ENCODE assay signal across 8 cellular contexts in the genomic region with DNA sequence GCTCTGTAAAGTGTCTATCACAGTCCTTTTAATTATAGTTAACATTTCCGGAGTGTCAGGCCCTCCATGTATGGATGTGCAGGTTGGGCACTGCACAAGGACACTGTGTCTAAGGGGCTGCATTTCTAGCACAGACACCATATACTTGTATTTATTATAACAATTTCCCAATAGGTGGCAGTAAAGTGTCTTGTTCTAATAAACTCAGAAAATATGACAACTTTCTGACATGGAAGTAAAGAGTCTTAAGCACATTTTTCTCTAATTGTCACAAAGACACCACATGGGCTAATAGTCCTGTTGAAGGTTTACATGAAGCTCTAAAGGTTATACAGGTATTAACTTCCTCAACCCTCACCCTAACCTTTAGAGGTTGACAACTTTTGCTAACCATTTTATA.
DNase-seq lines count a peak whose midpoint lies in the region; ATAC-seq, FAIRE-seq and TF ChIP-seq lines count a peak whose summit lies in the region.

No MANE protein-coding gene starts in this region.

- H3K36me3 Mint-ChIP-seq in activated CD8-positive, alpha-beta T cell treated with anti-CD3 and anti-CD28 coated beads for 36 hours (ENCODE audit: low read depth) = no peaks in the 10 kb centered on the region
- H3K36me3 Mint-ChIP-seq in activated CD8-positive, alpha-beta T cell treated with anti-CD3 and anti-CD28 coated beads, Interleukin-2, amount 10 ng/mL, durations not matched to agents 7 days and 5 days (ENCODE audit: low read depth) = no peaks in the 10 kb centered on the region

- peaks cover 2% of the 10 kb centered on the region for H3K4me1 Mint-ChIP-seq in activated CD8-positive, alpha-beta T cell treated with anti-CD3 and anti-CD28 coated beads for 36 hours (ENCODE audit: low read depth)
- H3K4me1 Mint-ChIP-seq in activated CD8-positive, alpha-beta T cell treated with anti-CD3 and anti-CD28 coated beads, Interleukin-2, amount 10 ng/mL, durations not matched to agents 7 days and 5 days (ENCODE audit: low read depth) = peaks cover 3% of the 10 kb centered on the region

- H3K4me2 ChIP-seq in endothelial cell of umbilical vein (ENCODE audit: insufficient read depth, low read length) = no peak overlapping the region

- dilution Hi-C loops in endothelial cell of umbilical vein (cut with MboI; ENCODE audit: extremely low pct_ligation_motif_present, low sequenced_read_pairs) = no loop called here

- H2AFZ ChIP-seq in endothelial cell of umbilical vein (ENCODE audit: low read depth, low read length) = no peak overlapping the region

- H4K20me1 ChIP-seq in endothelial cell of umbilical vein (replicated peaks; ENCODE audit: control insufficient read depth, extremely low read depth, insufficient read depth, low read length) = no peaks in the 10 kb centered on the region

- POLR2A ChIA-PET in activated CD8-positive, alpha-beta T cell treated with anti-CD3 and anti-CD28 coated beads for 36 hours (lab: Charles Lee) = no interaction called here
- POLR2A ChIA-PET in activated CD8-positive, alpha-beta T cell treated with anti-CD3 and anti-CD28 coated beads, Interleukin-2, amount 10 ng/mL, durations not matched to agents 7 days and 5 days (lab: Charles Lee) = no interaction called here
- POLR2A ChIA-PET in endothelial cell of umbilical vein (lab: Charles Lee) = no interaction called here

- H3K9me3 ChIP-seq in endothelial cell of umbilical vein (replicated peaks; ENCODE audit: control insufficient read depth, insufficient read depth, low read length) (no peaks in the 10 kb centered on the region), testis (no peaks in the 10 kb centered on the region), BE2C (no peaks in the 10 kb centered on the region)

- TF ChIP-seq POLR2A in endothelial cell of umbilical vein (IDR thresholded peaks at IDR 0.05; ENCODE audit: low read depth, low read length) = no peak
- TF ChIP-seq POLR2A in testis (IDR thresholded peaks at IDR 0.05) = no peak

- DNase-seq in activated CD8-positive, alpha-beta T cell treated with anti-CD3 and anti-CD28 coated beads for 36 hours = no peak
- no peak for DNase-seq in activated CD8-positive, alpha-beta T cell treated with anti-CD3 and anti-CD28 coated beads, Interleukin-2, amount 10 ng/mL, durations not matched to agents 7 days and 5 days
- DNase-seq in NCI-H460 (ENCODE audit: extremely low read depth, low read depth) = peak; percentile 36
- peak; percentile 42 for DNase-seq in endothelial cell of umbilical vein (ENCODE audit: low read depth, low spot score)
- peak; percentile 3 for DNase-seq in testis
- no peak for DNase-seq in activated CD4-positive, alpha-beta T cell treated with anti-CD3 and anti-CD28 coated beads, Interleukin-2, amount 50 U/mL, for 1 hour
- no peak for DNase-seq in BE2C
- no peak for DNase-seq in activated gamma-delta T cell treated with Interleukin-2 at 50 U/mL for 16 hours

- H3K36me3 ChIP-seq in endothelial cell of umbilical vein (ENCODE audit: control insufficient read depth in 2 of 2, extremely low read depth in 1 of 2, insufficient read depth in 2 of 2, low read length in 2 of 2) = peaks cover 0 to 20% of the 10 kb centered on the region in 2 experiments
- no peaks in the 10 kb centered on the region for H3K36me3 ChIP-seq in testis (ENCODE audit: low read depth, missing control alignments)
- H3K36me3 ChIP-seq in BE2C = no peaks in the 10 kb centered on the region

- peaks cover 4% of the 10 kb centered on the region for H3K27me3 Mint-ChIP-seq in activated CD8-positive, alpha-beta T cell treated with anti-CD3 and anti-CD28 coated beads for 36 hours
- peaks cover 9% of the 10 kb centered on the region for H3K27me3 Mint-ChIP-seq in activated CD8-positive, alpha-beta T cell treated with anti-CD3 and anti-CD28 coated beads, Interleukin-2, amount 10 ng/mL, durations not matched to agents 7 days and 5 days (ENCODE audit: low read depth)

- no peak overlapping the region for H3K4me3 Mint-ChIP-seq in activated CD8-positive, alpha-beta T cell treated with anti-CD3 and anti-CD28 coated beads for 36 hours
- H3K4me3 Mint-ChIP-seq in activated CD8-positive, alpha-beta T cell treated with anti-CD3 and anti-CD28 coated beads, Interleukin-2, amount 10 ng/mL, durations not matched to agents 7 days and 5 days = no peak overlapping the region

- no TSS peak for BruUV-seq in endothelial cell of umbilical vein (replicated peaks; lab: Mats Ljungman, UMichigan)

- no peaks in the 10 kb centered on the region for H3K79me2 ChIP-seq in endothelial cell of umbilical vein (ENCODE audit: control insufficient read depth, insufficient read depth, low read length)

- no peaks in the 10 kb centered on the region for H3K27me3 ChIP-seq in endothelial cell of umbilical vein (ENCODE audit: control insufficient read depth in 2 of 2, insufficient read depth in 2 of 2, low read length in 2 of 2)
- no peaks in the 10 kb centered on the region for H3K27me3 ChIP-seq in testis
- H3K27me3 ChIP-seq in BE2C = no peaks in the 10 kb centered on the region

- no peaks in the 10 kb centered on the region for H3K9me3 Mint-ChIP-seq in activated CD8-positive, alpha-beta T cell treated with anti-CD3 and anti-CD28 coated beads for 36 hours
- no peaks in the 10 kb centered on the region for H3K9me3 Mint-ChIP-seq in activated CD8-positive, alpha-beta T cell treated with anti-CD3 and anti-CD28 coated beads, Interleukin-2, amount 10 ng/mL, durations not matched to agents 7 days and 5 days (ENCODE audit: insufficient read depth)

- H3K4me1 ChIP-seq in endothelial cell of umbilical vein (ENCODE audit: control insufficient read depth, extremely low read depth, insufficient read depth, low read length) (peaks cover 32% of the 10 kb centered on the region), testis (peaks cover 7% of the 10 kb centered on the region), BE2C (no peaks in the 10 kb centered on the region)

- CTCF ChIA-PET in activated CD8-positive, alpha-beta T cell treated with anti-CD3 and anti-CD28 coated beads for 36 hours (lab: Charles Lee) = interaction anchor here (0.7 to 1.3 kb wide), 5 partner anchors 12 to 540 kb away, joined by 3 read pairs; no protein-coding TSS in a partner anchor
- CTCF ChIA-PET in activated CD8-positive, alpha-beta T cell treated with anti-CD3 and anti-CD28 coated beads, Interleukin-2, amount 10 ng/mL, durations not matched to agents 7 days and 5 days (lab: Charles Lee) = interaction anchor here (0.6 to 1.7 kb wide), 2 partner anchors 15 to 188 kb away, joined by 3 to 5 read pairs; no protein-coding TSS in a partner anchor
- CTCF ChIA-PET in endothelial cell of umbilical vein (lab: Charles Lee) = interaction anchor here (0.6 to 3.8 kb wide), 9 partner anchors 11 to 540 kb away, joined by 3 to 52 read pairs (median 3); no protein-coding TSS in a partner anchor

- no peak overlapping the region for H3K27ac Mint-ChIP-seq in activated CD8-positive, alpha-beta T cell treated with anti-CD3 and anti-CD28 coated beads for 36 hours
- H3K27ac Mint-ChIP-seq in activated CD8-positive, alpha-beta T cell treated with anti-CD3 and anti-CD28 coated beads, Interleukin-2, amount 10 ng/mL, durations not matched to agents 7 days and 5 days = no peak overlapping the region

- 82 to 84% methylated on average over 1 of the region's 1 CpG for WGBS in testis, 2 donors

- H3K4me3 ChIP-seq in endothelial cell of umbilical vein (replicated peaks in 1 of 3; ENCODE audit: insufficient read depth in 1 of 3, low read depth in 1 of 3, low read length in 3 of 3) = no peak overlapping the region
- H3K4me3 ChIP-seq in testis = no peak overlapping the region
- no peak overlapping the region for H3K4me3 ChIP-seq in BE2C (ENCODE audit: low read depth, low read length)

- ATAC-seq in activated CD8-positive, alpha-beta T cell treated with anti-CD3 and anti-CD28 coated beads for 36 hours = peak; percentile 37
- ATAC-seq in activated CD8-positive, alpha-beta T cell treated with anti-CD3 and anti-CD28 coated beads, Interleukin-2, amount 10 ng/mL, durations not matched to agents 7 days and 5 days = no peak

- H3K27ac ChIP-seq in endothelial cell of umbilical vein (ENCODE audit: insufficient read depth, low read depth, low read length) (peak overlapping the region; percentile 59), testis (no peak overlapping the region)

- H3K9ac ChIP-seq in endothelial cell of umbilical vein (replicated peaks; ENCODE audit: extremely low read depth, insufficient read depth, low read length) = no peak overlapping the region

- peak; percentile 71 for FAIRE-seq in endothelial cell of umbilical vein (lab: Jason Lieb, UNC)

- intact Hi-C loops in activated CD8-positive, alpha-beta T cell treated with anti-CD3 and anti-CD28 coated beads for 36 hours (cut with micrococcal nuclease) = loop anchor here (5.0 kb wide), 1 partner anchor 187 kb away; no protein-coding TSS in a partner anchor
- intact Hi-C loops in endothelial cell of umbilical vein (cut with micrococcal nuclease) = loop anchor here (1.0 to 10.0 kb wide), 5 partner anchors 65 to 542 kb away; a partner anchor contains a TSS
- intact Hi-C loops in testis (cut with DNase I; ENCODE audit: low total_unique reads) = loop anchor here (10.0 kb wide), 1 partner anchor 185 kb away; no protein-coding TSS in a partner anchor

- H3K9me1 ChIP-seq in endothelial cell of umbilical vein (replicated peaks; ENCODE audit: control insufficient read depth, extremely low read depth, insufficient read depth, low read length) = no peaks in the 10 kb centered on the region

- TF ChIP-seq CTCF in activated CD8-positive, alpha-beta T cell treated with anti-CD3 and anti-CD28 coated beads for 36 hours (IDR thresholded peaks at IDR 0.05) = peak; percentile 26
- TF ChIP-seq CTCF in endothelial cell of umbilical vein (IDR thresholded peaks at IDR 0.05; ENCODE audit: extremely low read depth in 1 of 2, insufficient read depth in 1 of 2, low read depth in 1 of 2, low read length in 2 of 2) (peak in 1 of 2 donors; percentile 27), testis (IDR thresholded peaks at IDR 0.05) (peak in 1 of 3 experiments; percentile 26), BE2C (IDR thresholded peaks at IDR 0.05; ENCODE audit: low read depth, low read length) (no peak)

TF ChIP-seq in endothelial cell of umbilical vein, 7 proteins besides CTCF, POLR2A, EP300 and RAD21:
- no peak for TF ChIP-seq MYC (IDR thresholded peaks at IDR 0.05; ENCODE audit: low read depth, low read length)
- no peak for TF ChIP-seq FOS (IDR thresholded peaks at IDR 0.05; ENCODE audit: borderline replicate concordance, insufficient read depth, low read length)
- TF ChIP-seq, protein P1, sequence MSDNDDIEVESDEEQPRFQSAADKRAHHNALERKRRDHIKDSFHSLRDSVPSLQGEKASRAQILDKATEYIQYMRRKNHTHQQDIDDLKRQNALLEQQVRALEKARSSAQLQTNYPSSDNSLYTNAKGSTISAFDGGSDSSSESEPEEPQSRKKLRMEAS (IDR thresholded peaks at IDR 0.05; ENCODE audit: insufficient read depth, insufficient read length) = no peak
- no peak for TF ChIP-seq GATA2 (IDR thresholded peaks at IDR 0.05; ENCODE audit: insufficient read depth, insufficient read length, low read depth, low read length)

Comparison
In these comparisons a context has a peak if more than half of its experiments do, and no peak if none do; other contexts are left out.
1. DNase-seq: peak in NCI-H460 (single experiment), endothelial cell of umbilical vein (single experiment) and testis (single experiment); none in activated CD8-positive, alpha-beta T cell treated with anti-CD3 and anti-CD28 coated beads for 36 hours (single experiment), activated CD8-positive, alpha-beta T cell treated with anti-CD3 and anti-CD28 coated beads, Interleukin-2, amount 10 ng/mL, durations not matched to agents 7 days and 5 days (single experiment), activated CD4-positive, alpha-beta T cell treated with anti-CD3 and anti-CD28 coated beads, Interleukin-2, amount 50 U/mL, for 1 hour (single experiment), BE2C (single experiment) and activated gamma-delta T cell treated with Interleukin-2 at 50 U/mL for 16 hours (single experiment).